1 cellular context compared by ENCODE assay signal in genomic region chr16:88770459-88771293, GRCh38.
A peak's percentile ranks its signal among the peaks of the same experiment; 100 is the strongest.
TF ChIP-seq lines count a peak whose summit lies in the region.

No MANE protein-coding gene starts in this region.

TF ChIP-seq in HEK293, 187 proteins besides CTCF, POLR2A, EP300 and RAD21 (continued from another document):
- TF ChIP-seq HIC1 (tag by site-specific recombination; IDR thresholded peaks at IDR 0.05): no peak; the same call in 1 of the 2 replicates
- peak; percentile 95 for TF ChIP-seq ZIC2 (tag by site-specific recombination; IDR thresholded peaks at IDR 0.05)
- peak; percentile 49; the same call in 1 of the 2 replicates for TF ChIP-seq ZNF449 (tag by site-specific recombination; IDR thresholded peaks at IDR 0.05)
- TF ChIP-seq ZNF2 (tag by site-specific recombination; IDR thresholded peaks at IDR 0.05): no peak
- 0 out of 2 replicates have a peak, but pooled peaks have one; percentile 10 for TF ChIP-seq ZNF239 (tag by site-specific recombination; IDR thresholded peaks at IDR 0.05)
- peak; percentile 48; the same call in 1 of the 2 replicates for TF ChIP-seq KLF17 (tag by site-specific recombination; IDR thresholded peaks at IDR 0.05)
- TF ChIP-seq ZNF391 (tag by site-specific recombination; IDR thresholded peaks at IDR 0.05; ENCODE audit: borderline replicate concordance, low read depth): no peak
- no peak for TF ChIP-seq ZNF560 (tag by site-specific recombination; IDR thresholded peaks at IDR 0.05; ENCODE audit: borderline replicate concordance)
- TF ChIP-seq ZNF791 (tag by site-specific recombination; IDR thresholded peaks at IDR 0.05): no peak
